ENCODE assay signal across 14 cellular contexts in the genomic region with DNA sequence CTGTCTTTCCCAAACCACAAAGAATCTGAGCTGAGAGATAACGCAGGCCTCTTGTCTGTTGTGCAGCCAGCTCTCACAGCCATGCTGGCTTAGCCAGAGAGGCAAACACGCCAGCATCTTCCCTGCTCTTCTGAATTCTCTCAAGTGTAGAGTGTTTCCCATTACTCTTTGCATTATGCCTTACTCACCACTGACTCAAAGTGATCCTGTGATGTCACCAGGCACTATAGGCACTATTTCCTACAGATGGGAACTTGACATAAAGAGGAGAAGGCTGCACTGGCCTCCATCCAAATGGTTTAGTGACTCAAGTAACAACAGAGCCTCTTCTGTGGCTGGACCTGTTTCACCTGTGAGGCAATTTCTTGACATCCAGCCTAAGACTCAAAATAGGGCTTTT. TPM values are rescaled to one million over a fixed set of nuclear protein-coding genes. Genes with fewer than 3 reads are reported as not detected.
DNase-seq lines count a peak whose midpoint lies in the region; ATAC-seq, FAIRE-seq and TF ChIP-seq lines count a peak whose summit lies in the region.
"Had no signal": no experiment of that assay in that cellular context is flagged by ENCODE, and none has a peak within 500 bp of the region (broad histone marks: within the 10 kb centered on the region; RNA-seq: fewer than 3 reads in every experiment).

No MANE protein-coding gene starts in this region.

- H3K27me3 ChIP-seq in bronchial epithelial cell (ENCODE audit: control insufficient read depth, insufficient read depth, low read length) (no peaks in the 10 kb centered on the region), osteoblast (ENCODE audit: insufficient read depth, low read length) (no peaks in the 10 kb centered on the region), WERI-Rb-1 (ENCODE audit: insufficient read depth, low read depth, severe bottlenecking) (no peaks in the 10 kb centered on the region)

- no peak for ATAC-seq in sciatic nerve
- ATAC-seq in HG02981 (IDR thresholded peaks at IDR 0.05; ENCODE audit: unreplicated experiment), result no peak

- no peaks in the 10 kb centered on the region for H4K20me1 ChIP-seq in osteoblast (ENCODE audit: insufficient read depth, low read length)

- H3K36me3 ChIP-seq in bronchial epithelial cell (ENCODE audit: control insufficient read depth, insufficient read depth, low read length) (no peaks in the 10 kb centered on the region), osteoblast (ENCODE audit: insufficient read depth, low read length) (no peaks in the 10 kb centered on the region), WERI-Rb-1 (no peaks in the 10 kb centered on the region)
- H3K36me3 ChIP-seq: HAP-1 had no signal

- peak; percentile 98 for FAIRE-seq in bronchial epithelial cell (lab: Jason Lieb, UNC)
- FAIRE-seq: A204.1 had no signal

- H3K4me3 ChIP-seq in bronchial epithelial cell (ENCODE audit: low read depth, low read length) (no peak overlapping the region), osteoblast (ENCODE audit: insufficient read depth, low read length) (no peak overlapping the region), WERI-Rb-1 (ENCODE audit: low read depth, low read length) (no peak overlapping the region)
- H3K4me3 ChIP-seq: HAP-1 had no signal

- H3K9me3 ChIP-seq in osteoblast (ENCODE audit: low read depth, low read length), result no peaks in the 10 kb centered on the region
- no peaks in the 10 kb centered on the region for H3K9me3 ChIP-seq in WERI-Rb-1 (ENCODE audit: severe bottlenecking)
- H3K9me3 ChIP-seq: HAP-1 had no signal

- peak; percentile 5 for DNase-seq in NCI-H748 (lab: John Stamatoyannopoulos, UW; ENCODE audit: unreplicated experiment)
- DNase-seq in NCI-H748 treated with DMSO at 0.1 percent for 48 hours (lab: John Stamatoyannopoulos, UW), result no peak
- peak; percentile 34 for DNase-seq in NCI-H1105 (lab: John Stamatoyannopoulos, UW)
- DNase-seq in bronchial epithelial cell (ENCODE audit: low read depth), result peak; percentile 98
- DNase-seq in osteoblast (ENCODE audit: insufficient read length, low spot score, missing footprints), result peak; percentile 85
- no peak for DNase-seq in sciatic nerve (ENCODE audit: low spot score)
- no peak for DNase-seq in WERI-Rb-1
- DNase-seq: activated naive CD4-positive, alpha-beta T cell; NCI-H1048; nephron progenitor cell; stimulated activated CD4-positive, alpha-beta T cell treated with anti-CD3 and anti-CD28 coated beads, Interleukin-4, amount 100 ng/mL, for 1 hour had no signal

- H2AFZ ChIP-seq in osteoblast (ENCODE audit: low read length), result no peak overlapping the region

- peaks cover 28% of the 10 kb centered on the region for H3K4me1 ChIP-seq in osteoblast (ENCODE audit: insufficient read depth, low read length)
- H3K4me1 ChIP-seq: HAP-1 had no signal

- H3K79me2 ChIP-seq in osteoblast (ENCODE audit: insufficient read depth, low read length), result peaks cover 18% of the 10 kb centered on the region

- H3K27ac ChIP-seq in osteoblast (ENCODE audit: low read depth, low read length) (peak overlapping the region; percentile 82), WERI-Rb-1 (no peak overlapping the region)

- H3K4me2 ChIP-seq in osteoblast (ENCODE audit: insufficient read depth, low read length), result peak overlapping the region; percentile 8

- intact Hi-C loops in sciatic nerve (cut with DNase I), result no loop called here

- TF ChIP-seq CTCF in bronchial epithelial cell (IDR thresholded peaks at IDR 0.05; ENCODE audit: insufficient read depth, low read length, severe bottlenecking) (no peak), osteoblast (IDR thresholded peaks at IDR 0.05; ENCODE audit: extremely low read depth, low read depth, low read length) (no peak), WERI-Rb-1 (IDR thresholded peaks at IDR 0.05; ENCODE audit: low read depth, low read length) (no peak)

RNA-seq across cellular contexts. Expression of gene PDZRN3, which starts 44.4 kb away (rescaled TPM):
- total RNA-seq in bronchial epithelial cell (0.77 and 0.79 TPM in 2 replicates), osteoblast (18.3 and 26.4 TPM in 2 replicates), sciatic nerve (37.9 TPM)

Comparison
In these comparisons a context has a peak if more than half of its experiments do, and no peak if none do; other contexts are left out.
1. DNase-seq: peak in NCI-H748 (single experiment), NCI-H1105 (single experiment), bronchial epithelial cell (single experiment) and osteoblast (single experiment); none in NCI-H748 treated with DMSO at 0.1 percent for 48 hours (single experiment), sciatic nerve (single experiment) and WERI-Rb-1 (single experiment).
2. RNA of gene PDZRN3, which starts 44.4 kb away (total RNA-seq): 37.9 TPM in sciatic nerve (single experiment) and 18.3 to 26.4 TPM in osteoblast; 0.77 to 0.79 TPM in bronchial epithelial cell; every median in the first group is over 10 times any median in the second.